ENCODE assay signal across 8 cellular contexts in genomic region chr21:15066231-15066577, GRCh38. TPM values are rescaled to one million over a fixed set of nuclear protein-coding genes. Genes with fewer than 3 reads are reported as not detected.
DNase-seq lines count a peak whose midpoint lies in the region; ATAC-seq and TF ChIP-seq lines count a peak whose summit lies in the region.

No MANE protein-coding gene starts in this region.

- H3K4me1 Mint-ChIP-seq in CD14-positive monocyte (peaks cover 29% of the 10 kb centered on the region), nephron progenitor cell (peaks cover 52% of the 10 kb centered on the region)

- ATAC-seq in GM18502 (IDR thresholded peaks at IDR 0.05; ENCODE audit: poor library complexity, unreplicated experiment) (no peak), HG03196 (IDR thresholded peaks at IDR 0.05; ENCODE audit: unreplicated experiment) (no peak)

- H3K27me3 Mint-ChIP-seq in CD14-positive monocyte (ENCODE audit: low read depth in 3 of 3) (no peaks in the 10 kb centered on the region), nephron progenitor cell (ENCODE audit: low read depth, poor library complexity) (peaks cover 3% of the 10 kb centered on the region)

- peaks cover 0 to 6% of the 10 kb centered on the region in 2 donors for H3K36me3 Mint-ChIP-seq in CD14-positive monocyte
- peaks cover 11% of the 10 kb centered on the region for H3K36me3 Mint-ChIP-seq in nephron progenitor cell (ENCODE audit: low read depth)

- no peaks in the 10 kb centered on the region for H3K9me3 Mint-ChIP-seq in CD14-positive monocyte
- H3K9me3 Mint-ChIP-seq in nephron progenitor cell = peaks cover 4% of the 10 kb centered on the region

- peaks cover 13% of the 10 kb centered on the region for H3K4me1 ChIP-seq in ectodermal cell (ENCODE audit: control insufficient read depth, insufficient read depth, low read length)

- no peaks in the 10 kb centered on the region for H3K27me3 ChIP-seq in ectodermal cell (ENCODE audit: control insufficient read depth, insufficient read depth, low read length, poor library complexity, severe bottlenecking)

- H3K27ac ChIP-seq in ectodermal cell (ENCODE audit: insufficient read depth, low read depth, low read length, poor library complexity, severe bottlenecking) = no peak overlapping the region

- H3K4me3 ChIP-seq in ectodermal cell (ENCODE audit: insufficient read depth, low read depth, low read length) = peak overlapping the region; percentile 87

- H3K4me3 Mint-ChIP-seq in CD14-positive monocyte = peak overlapping the region; percentile 98
- peak overlapping the region; percentile 97 for H3K4me3 Mint-ChIP-seq in nephron progenitor cell

- H3K9me3 ChIP-seq in ectodermal cell (ENCODE audit: control insufficient read depth, low read length) = no peaks in the 10 kb centered on the region

- 45 to 56% methylated on average over 4 to 6 of the region's 6 CpGs for WGBS in ectodermal cell, 2 experiments

- DNase-seq in CD14-positive monocyte (ENCODE audit: low spot score) (no peak), NOMO-1 treated with DMSO at 0.1 percent for 48 hours (lab: John Stamatoyannopoulos, UW; ENCODE audit: unreplicated experiment) (peak; percentile 61), nephron progenitor cell (no peak), T-helper 9 cell (no peak), NCI-H128 (lab: John Stamatoyannopoulos, UW; ENCODE audit: unreplicated experiment) (no peak)

- peak overlapping the region; percentile 96 to 99 (median 97) for H3K27ac Mint-ChIP-seq in CD14-positive monocyte
- peak overlapping the region; percentile 99 for H3K27ac Mint-ChIP-seq in nephron progenitor cell

- TF ChIP-seq CTCF in CD14-positive monocyte (IDR thresholded peaks at IDR 0.05) (no peak), nephron progenitor cell (IDR thresholded peaks at IDR 0.05) (no peak)

- H3K36me3 ChIP-seq in ectodermal cell (ENCODE audit: control insufficient read depth, insufficient read depth, low read length) = no peaks in the 10 kb centered on the region

- intact Hi-C loops in CD14-positive monocyte (cut with micrococcal nuclease) = loop anchor here (5.0 to 10.0 kb wide), 6 partner anchors 66 to 419 kb away; no protein-coding TSS in a partner anchor

RNA-seq across cellular contexts. Expression of gene NRIP1, which starts 1.4 kb away (rescaled TPM):
- polyA plus RNA-seq in CD14-positive monocyte = 10 to 100 TPM; 23.5 to 28.2 TPM
- 51.8 TPM for polyA plus RNA-seq in ectodermal cell (2013, experiment 1 of 4)
- 59.0 TPM for polyA plus RNA-seq in ectodermal cell (2013, experiment 2 of 4)
- polyA plus RNA-seq in ectodermal cell (2013, experiment 3 of 4) = 46.2 TPM
- 48.8 TPM for polyA plus RNA-seq in ectodermal cell (2013, experiment 4 of 4)
